In the genomic region with DNA sequence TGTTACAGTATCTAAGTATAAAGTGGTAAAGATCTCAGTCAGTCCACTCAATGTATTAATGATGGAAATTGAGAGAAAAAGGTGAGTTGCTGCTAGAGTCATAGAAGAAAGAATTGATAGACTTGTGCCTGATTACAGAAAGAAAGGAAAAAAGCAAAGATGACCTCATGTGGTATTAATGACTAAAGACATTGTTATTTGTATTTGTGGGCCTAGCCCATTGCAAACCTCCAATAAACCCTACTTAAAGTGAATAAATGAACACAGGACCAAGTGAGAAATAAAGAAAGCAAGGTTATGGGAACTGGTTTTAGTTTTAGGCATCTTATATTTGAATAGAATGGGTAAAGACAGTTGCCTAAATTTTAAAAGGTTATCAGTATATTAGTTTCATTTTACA, we compare ENCODE assay signal across 17 cellular contexts.
A peak's percentile ranks its signal among the peaks of the same experiment; 100 is the strongest.
DNase-seq lines count a peak whose midpoint lies in the region; FAIRE-seq and TF ChIP-seq lines count a peak whose summit lies in the region.
"Had no signal": no experiment of that assay in that cellular context is flagged by ENCODE, and none has a peak within 500 bp of the region (broad histone marks: within the 10 kb centered on the region; RNA-seq: fewer than 3 reads in every experiment).

No MANE protein-coding gene starts in this region.

- no peaks in the 10 kb centered on the region for H4K20me1 ChIP-seq in astrocyte (ENCODE audit: insufficient read depth, low read length)
- no peaks in the 10 kb centered on the region for H4K20me1 ChIP-seq in osteoblast (ENCODE audit: insufficient read depth, low read length)
- H4K20me1 ChIP-seq: BLaER1 treated with 17β-estradiol and CSF1 and Interleukin-3, amounts not matched to agents 10 nM and 100 nM had no signal

- CTCF ChIA-PET in MCF 10A (lab: Yijun Ruan, JAX): no interaction called here

- no peak for TF ChIP-seq POLR2A in breast epithelium (IDR thresholded peaks at IDR 0.05)

- no peak overlapping the region for H3K4me3 Mint-ChIP-seq in MCF 10A (ENCODE audit: unreplicated experiment)
- no peak overlapping the region for H3K4me3 Mint-ChIP-seq in astrocyte (ENCODE audit: unreplicated experiment)

- POLR2A ChIA-PET in MCF 10A (lab: Yijun Ruan, JAX): no interaction called here

- no peak overlapping the region for H3K4me2 ChIP-seq in astrocyte (ENCODE audit: low read length)
- no peak overlapping the region for H3K4me2 ChIP-seq in osteoblast (ENCODE audit: insufficient read depth, low read length)
- H3K4me2 ChIP-seq: BLaER1 treated with 17β-estradiol and CSF1 and Interleukin-3, amounts not matched to agents 10 nM and 100 nM had no signal

- no peak for FAIRE-seq in astrocyte (lab: Jason Lieb, UNC)
- FAIRE-seq: GM19239 had no signal

- BruUV-seq in MCF 10A (replicated peaks; lab: Mats Ljungman, UMichigan): no TSS peak

- H3K4me1 Mint-ChIP-seq in MCF 10A (ENCODE audit: insufficient read depth, unreplicated experiment): peaks cover 6% of the 10 kb centered on the region
- no peaks in the 10 kb centered on the region for H3K4me1 Mint-ChIP-seq in astrocyte (ENCODE audit: low read depth, unreplicated experiment)

- H3K9me3 Mint-ChIP-seq in MCF 10A (ENCODE audit: unreplicated experiment): no peaks in the 10 kb centered on the region
- no peaks in the 10 kb centered on the region for H3K9me3 Mint-ChIP-seq in astrocyte (ENCODE audit: unreplicated experiment)

- H3K79me2 ChIP-seq in astrocyte (ENCODE audit: insufficient read depth, low read length): no peaks in the 10 kb centered on the region
- H3K79me2 ChIP-seq in osteoblast (ENCODE audit: insufficient read depth, low read length): no peaks in the 10 kb centered on the region

- H3K36me3 ChIP-seq in breast epithelium (no peaks in the 10 kb centered on the region), astrocyte (ENCODE audit: insufficient read depth, low read length) (no peaks in the 10 kb centered on the region), osteoblast (ENCODE audit: insufficient read depth, low read length) (no peaks in the 10 kb centered on the region)

- no peak overlapping the region for H3K27ac ChIP-seq in breast epithelium
- no peak overlapping the region for H3K27ac ChIP-seq in astrocyte (ENCODE audit: low read depth, low read length)
- no peak overlapping the region for H3K27ac ChIP-seq in osteoblast (ENCODE audit: low read depth, low read length)
- H3K27ac ChIP-seq: 22Rv1; BLaER1 treated with 17β-estradiol and CSF1 and Interleukin-3, amounts not matched to agents 10 nM and 100 nM had no signal

- intact Hi-C loops in MCF 10A (cut with micrococcal nuclease): no loop called here
- intact Hi-C loops in breast epithelium (cut with DNase I; ENCODE audit: low total_unique reads): no loop called here

- no peaks in the 10 kb centered on the region for H3K27me3 ChIP-seq in breast epithelium
- no peaks in the 10 kb centered on the region for H3K27me3 ChIP-seq in astrocyte (ENCODE audit: insufficient read depth, low read length)
- no peaks in the 10 kb centered on the region for H3K27me3 ChIP-seq in osteoblast (ENCODE audit: insufficient read depth, low read length)
- H3K27me3 ChIP-seq: BLaER1 treated with 17β-estradiol and CSF1 and Interleukin-3, amounts not matched to agents 10 nM and 100 nM had no signal

- no peak overlapping the region for H3K4me3 ChIP-seq in breast epithelium
- H3K4me3 ChIP-seq in astrocyte (ENCODE audit: insufficient read depth, low read depth, low read length): no peak overlapping the region
- H3K4me3 ChIP-seq in fibroblast of mammary gland (ENCODE audit: control insufficient read depth, low read depth, low read length): no peak overlapping the region
- H3K4me3 ChIP-seq in osteoblast (ENCODE audit: insufficient read depth, low read length): no peak overlapping the region
- H3K4me3 ChIP-seq: BLaER1 treated with 17β-estradiol and CSF1 and Interleukin-3, amounts not matched to agents 10 nM and 100 nM had no signal

- no peaks in the 10 kb centered on the region for H3K27me3 Mint-ChIP-seq in MCF 10A (ENCODE audit: insufficient read depth, unreplicated experiment)
- no peaks in the 10 kb centered on the region for H3K27me3 Mint-ChIP-seq in astrocyte (ENCODE audit: low read depth, unreplicated experiment)

- H3K9ac ChIP-seq in astrocyte (ENCODE audit: low read length): no peak overlapping the region
- H3K9ac ChIP-seq: BLaER1 treated with 17β-estradiol and CSF1 and Interleukin-3, amounts not matched to agents 10 nM and 100 nM had no signal

- H3K36me3 Mint-ChIP-seq in MCF 10A (ENCODE audit: insufficient read depth, unreplicated experiment): no peaks in the 10 kb centered on the region
- H3K36me3 Mint-ChIP-seq in astrocyte (ENCODE audit: low read depth, unreplicated experiment): peaks cover 2% of the 10 kb centered on the region

- H3K9me3 ChIP-seq in breast epithelium (no peaks in the 10 kb centered on the region), astrocyte (ENCODE audit: insufficient read depth, low read depth, low read length) (no peaks in the 10 kb centered on the region), osteoblast (ENCODE audit: low read depth, low read length) (no peaks in the 10 kb centered on the region)
- H3K9me3 ChIP-seq: BLaER1 treated with 17β-estradiol and CSF1 and Interleukin-3, amounts not matched to agents 10 nM and 100 nM had no signal

- no peaks in the 10 kb centered on the region for H3K4me1 ChIP-seq in breast epithelium
- H3K4me1 ChIP-seq in astrocyte (ENCODE audit: insufficient read depth, low read length): no peaks in the 10 kb centered on the region
- no peaks in the 10 kb centered on the region for H3K4me1 ChIP-seq in osteoblast (ENCODE audit: insufficient read depth, low read length)
- H3K4me1 ChIP-seq: BLaER1 treated with 17β-estradiol and CSF1 and Interleukin-3, amounts not matched to agents 10 nM and 100 nM had no signal

- H3K27ac Mint-ChIP-seq in MCF 10A (ENCODE audit: low read depth, unreplicated experiment) (peak overlapping the region; percentile 1), astrocyte (ENCODE audit: unreplicated experiment) (no peak overlapping the region)

- H2AFZ ChIP-seq in astrocyte (ENCODE audit: low read depth, low read length) (no peak overlapping the region), osteoblast (ENCODE audit: low read length) (no peak overlapping the region)

- DNase-seq in MCF 10A (ENCODE audit: unreplicated experiment) (no peak), breast epithelium (ENCODE audit: low spot score in 2 of 2) (no peak), astrocyte (ENCODE audit: low read depth) (peak; percentile 18), fibroblast of mammary gland (ENCODE audit: low read depth) (peak; percentile 23), osteoblast (ENCODE audit: insufficient read length, low spot score, missing footprints) (no peak), NOMO-1 treated with DMSO at 0.1 percent for 48 hours (lab: John Stamatoyannopoulos, UW; ENCODE audit: unreplicated experiment) (no peak), iPS-NIHi11 (ENCODE audit: low spot score) (no peak)
- DNase-seq in activated naive CD4-positive, alpha-beta T cell treated with anti-CD3 and anti-CD28 coated beads, Interleukin-2, amount 50 U/mL, for 16 hours: no peak
- DNase-seq: DMS153, KBM-7, NCI-H1092, NCI-H1694, NCI-H446, SIG-M5 had no signal

- TF ChIP-seq CTCF in MCF 10A (IDR thresholded peaks at IDR 0.05; ENCODE audit: unreplicated experiment): no peak
- no peak for TF ChIP-seq CTCF in breast epithelium (IDR thresholded peaks at IDR 0.05)
- no peak for TF ChIP-seq CTCF in astrocyte (IDR thresholded peaks at IDR 0.05; ENCODE audit: insufficient read depth, low read depth, low read length)
- TF ChIP-seq CTCF in fibroblast of mammary gland (conservative IDR thresholded peaks at IDR 0.05; ENCODE audit: control insufficient read depth, insufficient read depth, low read depth, low read length): no peak
- TF ChIP-seq CTCF in osteoblast (IDR thresholded peaks at IDR 0.05; ENCODE audit: extremely low read depth, low read depth, low read length): no peak

Comparison
In these comparisons a context has a peak if more than half of its experiments do, and no peak if none do; other contexts are left out.
1. DNase-seq: peak in astrocyte (single experiment) and fibroblast of mammary gland (single experiment); none in MCF 10A (single experiment), breast epithelium (0 of 2), osteoblast (single experiment), NOMO-1 treated with DMSO at 0.1 percent for 48 hours (single experiment), iPS-NIHi11 (single experiment) and activated naive CD4-positive, alpha-beta T cell treated with anti-CD3 and anti-CD28 coated beads, Interleukin-2, amount 50 U/mL, for 16 hours (single experiment).